Comparison of ENCODE assay signal across 11 cellular contexts in genomic region chr6:159679091-159680077, GRCh38. TPM values are rescaled to one million over a fixed set of nuclear protein-coding genes. Genes with fewer than 3 reads are reported as not detected.
DNase-seq lines count a peak whose midpoint lies in the region; ATAC-seq and TF ChIP-seq lines count a peak whose summit lies in the region.
"Had no signal": no experiment of that assay in that cellular context is flagged by ENCODE, and none has a peak within 500 bp of the region (broad histone marks: within the 10 kb centered on the region; RNA-seq: fewer than 3 reads in every experiment).

No MANE protein-coding gene starts in this region.

- H3K27ac ChIP-seq in A673 (ENCODE audit: low read depth, low read length, poor library complexity, severe bottlenecking): no peak overlapping the region

- no peaks in the 10 kb centered on the region for H3K9me3 ChIP-seq in skeletal muscle satellite cell (replicated peaks; ENCODE audit: low read length)
- H3K9me3 ChIP-seq in A673 (ENCODE audit: low read depth, low read length, poor library complexity, severe bottlenecking): no peaks in the 10 kb centered on the region

- no peaks in the 10 kb centered on the region for H3K9me3 Mint-ChIP-seq in activated CD4-positive, alpha-beta T cell treated with anti-CD3 and anti-CD28 coated beads, Interleukin-2, amount 10 ng/mL, durations not matched to agents 24 days and 14 days
- H3K9me3 Mint-ChIP-seq in IgD-negative memory B cell: peaks cover 0 to 2% (median 1%) of the 10 kb centered on the region in 3 donors
- H3K9me3 Mint-ChIP-seq in dendritic cell treated with granulocyte-macrophage colony-stimulating factor and Interleukin-4, amounts not matched to agents 40 ng/mL and 50 ng/mL, for 4 days: no peaks in the 10 kb centered on the region

- H3K36me3 Mint-ChIP-seq in activated CD4-positive, alpha-beta T cell treated with anti-CD3 and anti-CD28 coated beads, Interleukin-2, amount 10 ng/mL, durations not matched to agents 24 days and 14 days (ENCODE audit: low read depth): peaks cover 40% of the 10 kb centered on the region
- peaks cover 3% of the 10 kb centered on the region for H3K36me3 Mint-ChIP-seq in IgD-negative memory B cell
- peaks cover 67% of the 10 kb centered on the region for H3K36me3 Mint-ChIP-seq in dendritic cell treated with granulocyte-macrophage colony-stimulating factor and Interleukin-4, amounts not matched to agents 40 ng/mL and 50 ng/mL, for 4 days (ENCODE audit: low read depth)

- DNase-seq in activated CD4-positive, alpha-beta T cell treated with anti-CD3 and anti-CD28 coated beads, Interleukin-2, amount 10 ng/mL, durations not matched to agents 24 days and 14 days: no peak
- no peak for DNase-seq in activated CD4-positive, alpha-beta T cell treated with anti-CD3 and anti-CD28 coated beads, Interleukin-2, amount 50 U/mL, for 4 hours
- DNase-seq in omental fat pad (ENCODE audit: low spot score) (no peak), NAMALWA (ENCODE audit: low spot score) (no peak), A673 (ENCODE audit: low spot score) (no peak)
- DNase-seq: heart right ventricle, NCI-H146, posterior cingulate gyrus had no signal

- peaks cover 13% of the 10 kb centered on the region for H3K4me1 ChIP-seq in skeletal muscle satellite cell (ENCODE audit: control insufficient read depth, insufficient read depth, low read length)
- no peaks in the 10 kb centered on the region for H3K4me1 ChIP-seq in A673 (ENCODE audit: insufficient read depth, low read length, poor library complexity, severe bottlenecking)

- no peak for TF ChIP-seq CTCF in omental fat pad (IDR thresholded peaks at IDR 0.05)
- TF ChIP-seq CTCF in A673 (conservative IDR thresholded peaks at IDR 0.05; ENCODE audit: low read depth, low read length): no peak

- BruUV-seq in A673 (replicated peaks; lab: Mats Ljungman, UMichigan): no TSS peak

- peak overlapping the region; percentile 5 for H3K4me3 Mint-ChIP-seq in activated CD4-positive, alpha-beta T cell treated with anti-CD3 and anti-CD28 coated beads, Interleukin-2, amount 10 ng/mL, durations not matched to agents 24 days and 14 days
- no peak overlapping the region for H3K4me3 Mint-ChIP-seq in IgD-negative memory B cell
- H3K4me3 Mint-ChIP-seq in dendritic cell treated with granulocyte-macrophage colony-stimulating factor and Interleukin-4, amounts not matched to agents 40 ng/mL and 50 ng/mL, for 4 days: no peak overlapping the region

- H3K4me3 ChIP-seq in skeletal muscle satellite cell (ENCODE audit: low read length): no peak overlapping the region
- no peak overlapping the region for H3K4me3 ChIP-seq in A673 (ENCODE audit: low read depth, low read length, poor library complexity, severe bottlenecking)
- H3K4me3 ChIP-seq: heart right ventricle had no signal

- H3K4me1 Mint-ChIP-seq in activated CD4-positive, alpha-beta T cell treated with anti-CD3 and anti-CD28 coated beads, Interleukin-2, amount 10 ng/mL, durations not matched to agents 24 days and 14 days: peaks cover 18% of the 10 kb centered on the region
- peaks cover 2 to 8% (median 4%) of the 10 kb centered on the region in 3 donors for H3K4me1 Mint-ChIP-seq in IgD-negative memory B cell
- peaks cover 18% of the 10 kb centered on the region for H3K4me1 Mint-ChIP-seq in dendritic cell treated with granulocyte-macrophage colony-stimulating factor and Interleukin-4, amounts not matched to agents 40 ng/mL and 50 ng/mL, for 4 days (ENCODE audit: low read depth)

- CTCF ChIA-PET in A673 (lab: Charles Lee): no interaction called here

- H3K27me3 Mint-ChIP-seq in activated CD4-positive, alpha-beta T cell treated with anti-CD3 and anti-CD28 coated beads, Interleukin-2, amount 10 ng/mL, durations not matched to agents 24 days and 14 days: peaks cover 1% of the 10 kb centered on the region
- H3K27me3 Mint-ChIP-seq in IgD-negative memory B cell: no peaks in the 10 kb centered on the region
- no peaks in the 10 kb centered on the region for H3K27me3 Mint-ChIP-seq in dendritic cell treated with granulocyte-macrophage colony-stimulating factor and Interleukin-4, amounts not matched to agents 40 ng/mL and 50 ng/mL, for 4 days

- no peak overlapping the region for H3K9ac ChIP-seq in skeletal muscle satellite cell (ENCODE audit: low read depth, low read length)

- H3K27ac Mint-ChIP-seq in activated CD4-positive, alpha-beta T cell treated with anti-CD3 and anti-CD28 coated beads, Interleukin-2, amount 10 ng/mL, durations not matched to agents 24 days and 14 days: peak overlapping the region; percentile 84
- H3K27ac Mint-ChIP-seq in IgD-negative memory B cell: peak overlapping the region in 2 of 3 donors; percentile 14 to 28
- H3K27ac Mint-ChIP-seq in dendritic cell treated with granulocyte-macrophage colony-stimulating factor and Interleukin-4, amounts not matched to agents 40 ng/mL and 50 ng/mL, for 4 days: peak overlapping the region; percentile 43

- H3K27me3 ChIP-seq in skeletal muscle satellite cell (ENCODE audit: control insufficient read depth, insufficient read depth, low read length) (no peaks in the 10 kb centered on the region), A673 (replicated peaks; ENCODE audit: insufficient read depth, low read depth, low read length, poor library complexity) (no peaks in the 10 kb centered on the region)
- H3K27me3 ChIP-seq: heart right ventricle had no signal

- H3K36me3 ChIP-seq in skeletal muscle satellite cell (ENCODE audit: insufficient read depth, low read length) (peaks cover 45% of the 10 kb centered on the region), A673 (ENCODE audit: insufficient read depth, low read length, poor library complexity, severe bottlenecking) (peaks cover 29% of the 10 kb centered on the region)

- peak overlapping the region; percentile 8 for H3K4me2 ChIP-seq in skeletal muscle satellite cell (ENCODE audit: low read length)

- ATAC-seq in omental fat pad (ENCODE audit: low FRiP score): no peak
- ATAC-seq: heart right ventricle had no signal

- POLR2A ChIA-PET in A673 (lab: Charles Lee; ENCODE audit: low non-redundant PET): no interaction called here

- intact Hi-C loops in activated CD4-positive, alpha-beta T cell treated with anti-CD3 and anti-CD28 coated beads, Interleukin-2, amount 10 ng/mL, durations not matched to agents 24 days and 14 days (cut with micrococcal nuclease): loop anchor here (1.0 kb wide), 1 partner anchor 252 kb away; no protein-coding TSS in a partner anchor
- intact Hi-C loops in dendritic cell treated with granulocyte-macrophage colony-stimulating factor and Interleukin-4, amounts not matched to agents 40 ng/mL and 50 ng/mL, for 4 days (cut with micrococcal nuclease): no loop called here
- intact Hi-C loops in A673 (cut with micrococcal nuclease; ENCODE audit: unreplicated experiment): no loop called here

RNA-seq across cellular contexts. Expression of gene SOD2, which starts 13.7 kb away (rescaled TPM):
- 83.0 and 88.3 TPM in 2 replicates for total RNA-seq in activated CD4-positive, alpha-beta T cell treated with anti-CD3 and anti-CD28 coated beads, Interleukin-2, amount 10 ng/mL, durations not matched to agents 24 days and 14 days
- 79.2 TPM for polyA plus RNA-seq in IgD-negative memory B cell
- total RNA-seq in skeletal muscle satellite cell (2012; rRNA removed): 482 and 732 TPM in 2 replicates
- total RNA-seq in omental fat pad (1,000 to 10,000 TPM in 2 of 4 donors, 100 to 1,000 TPM in 2; 455 to 1,833 (median 1,242) TPM), A673 (2021) (139 and 159 TPM in 2 replicates)

RNA-seq across cellular contexts. Expression of gene WTAP, which starts 47.9 kb away (rescaled TPM):
- 107 and 109 TPM in 2 replicates for total RNA-seq in activated CD4-positive, alpha-beta T cell treated with anti-CD3 and anti-CD28 coated beads, Interleukin-2, amount 10 ng/mL, durations not matched to agents 24 days and 14 days
- 127 TPM for polyA plus RNA-seq in IgD-negative memory B cell
- total RNA-seq in skeletal muscle satellite cell (2012; rRNA removed): 69.0 and 115 TPM in 2 replicates
- 100 to 1,000 TPM in 2 of 4 donors, 10 to 100 TPM in 2; 74.8 to 202 (median 133) TPM for total RNA-seq in omental fat pad
- total RNA-seq in A673 (2021): 109 and 110 TPM in 2 replicates

Comparison
In these comparisons a context has a peak if more than half of its experiments do, and no peak if none do; other contexts are left out.
1. H3K27ac Mint-ChIP-seq: peak in every context shown above with its lines; median percentile 84 in activated CD4-positive, alpha-beta T cell treated with anti-CD3 and anti-CD28 coated beads, Interleukin-2, amount 10 ng/mL, durations not matched to agents 24 days and 14 days; 43 in dendritic cell treated with granulocyte-macrophage colony-stimulating factor and Interleukin-4, amounts not matched to agents 40 ng/mL and 50 ng/mL, for 4 days; 21 in IgD-negative memory B cell.